ENCODE assay signal across 24 cellular contexts in the genomic region with DNA sequence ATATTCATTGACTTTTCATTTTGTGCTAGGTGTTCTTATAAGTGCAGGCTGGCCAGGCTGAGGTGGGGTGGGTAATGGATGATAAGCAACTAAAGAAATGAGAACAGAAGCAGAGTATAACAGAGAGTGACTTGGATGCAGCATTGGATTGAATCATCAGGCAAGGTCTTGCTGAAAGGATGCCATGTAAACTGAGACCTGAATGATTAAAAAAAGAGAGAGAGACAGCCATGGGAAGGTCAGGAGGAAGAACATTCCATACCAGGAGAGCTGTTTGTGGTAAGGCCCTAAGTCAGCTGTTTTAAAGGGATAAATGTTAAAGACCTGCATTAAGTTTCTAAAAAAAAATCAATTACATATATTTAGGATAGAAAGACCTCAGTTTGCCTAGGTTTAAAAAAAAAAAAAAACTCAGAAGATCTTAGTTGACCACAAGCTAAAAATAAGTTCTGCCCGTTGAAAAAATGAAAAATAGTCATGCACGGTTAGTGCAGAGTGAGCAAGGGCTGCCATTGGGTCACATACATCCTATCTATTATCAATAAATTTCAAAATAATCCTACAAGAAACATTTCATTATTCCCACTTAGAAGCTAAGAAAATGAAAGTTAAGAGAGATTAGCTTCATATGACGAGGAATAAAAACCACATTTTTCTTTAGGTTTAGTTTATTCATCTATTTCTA. TPM values are rescaled to one million over a fixed set of nuclear protein-coding genes. Genes with fewer than 3 reads are reported as not detected.
"Had no signal": no experiment of that assay in that cellular context is flagged by ENCODE, and none has a peak within 500 bp of the region (broad histone marks: within the 10 kb centered on the region; RNA-seq: fewer than 3 reads in every experiment).

No MANE protein-coding gene starts in this region.

- H3K36me3 Mint-ChIP-seq: type B pancreatic cell had no signal

- H3K4me1 ChIP-seq: left lung, sigmoid colon, suprapubic skin had no signal

- ATAC-seq: activated CD4-positive, alpha-beta T cell treated with anti-CD3 and anti-CD28 coated beads for 36 hours; activated CD8-positive, alpha-beta T cell treated with anti-CD3 and anti-CD28 coated beads for 36 hours; esophagus mucosa; left lung; stimulated activated naive CD8-positive, alpha-beta T cell treated with anti-CD3 and anti-CD28 coated beads, Interleukin-15, Interleukin-2, amounts not matched to agents 100 U/mL and 50 U/mL, for 24 hours had no signal

- H3K4me3 ChIP-seq: dorsolateral prefrontal cortex, left lung, sigmoid colon, suprapubic skin had no signal

- H3K4me3 Mint-ChIP-seq: activated CD4-positive, alpha-beta T cell treated with anti-CD3 and anti-CD28 coated beads for 36 hours; activated CD8-positive, alpha-beta T cell treated with anti-CD3 and anti-CD28 coated beads for 36 hours; memory B cell; nephron progenitor cell; type B pancreatic cell had no signal

- H3K27ac Mint-ChIP-seq: activated CD4-positive, alpha-beta T cell treated with anti-CD3 and anti-CD28 coated beads for 36 hours; activated CD8-positive, alpha-beta T cell treated with anti-CD3 and anti-CD28 coated beads for 36 hours; memory B cell; nephron progenitor cell; type B pancreatic cell had no signal

- H3K27ac ChIP-seq: dorsolateral prefrontal cortex, left lung, sigmoid colon, suprapubic skin, VCaP had no signal

- H3K9me3 ChIP-seq: suprapubic skin had no signal

- H3K27me3 Mint-ChIP-seq: activated CD4-positive, alpha-beta T cell treated with anti-CD3 and anti-CD28 coated beads for 36 hours; activated CD8-positive, alpha-beta T cell treated with anti-CD3 and anti-CD28 coated beads for 36 hours; memory B cell; type B pancreatic cell had no signal

- H3K36me3 ChIP-seq: left lung, sigmoid colon, suprapubic skin had no signal

- DNase-seq: activated CD4-positive, alpha-beta T cell treated with anti-CD3 and anti-CD28 coated beads for 36 hours; activated CD8-positive, alpha-beta memory T cell treated with anti-CD3 and anti-CD28 coated beads, Interleukin-2, amount 50 U/mL, for 48 hours; activated CD8-positive, alpha-beta T cell treated with anti-CD3 and anti-CD28 coated beads for 36 hours; activated naive CD4-positive, alpha-beta T cell; dorsolateral prefrontal cortex; glutamatergic neuron; islet precursor cell; left lung; nephron progenitor cell; sigmoid colon; stimulated activated CD4-positive, alpha-beta T cell treated with anti-CD3 and anti-CD28 coated beads, Interleukin-4, amount 100 ng/mL, for 1 hour; stimulated activated CD8-positive, alpha-beta memory T cell treated with anti-CD3 and anti-CD28 coated beads, Interleukin-4, amount 100 ng/mL, for 48 hours; stimulated activated naive CD8-positive, alpha-beta T cell treated with anti-CD3 and anti-CD28 coated beads, Interleukin-15, Interleukin-2, amounts not matched to agents 100 U/mL and 50 U/mL, for 24 hours; T1000 had no signal

- H3K27me3 ChIP-seq: dorsolateral prefrontal cortex, left lung, sigmoid colon, suprapubic skin had no signal

RNA-seq across cellular contexts. Expression of a gene that starts 37.2 kb away (rescaled TPM):
- total RNA-seq: chondrocyte, esophagus mucosa, fibroblast of villous mesenchyme, osteoblast, pulmonary artery endothelial cell, sigmoid colon, suprapubic skin had no signal
- polyA plus RNA-seq: adipose tissue had no signal
